Comparison of ENCODE assay signal across 25 cellular contexts in genomic region chr10:7374795-7375194, GRCh38. TPM values are rescaled to one million over a fixed set of nuclear protein-coding genes. Genes with fewer than 3 reads are reported as not detected.
A peak's percentile ranks its signal among the peaks of the same experiment; 100 is the strongest.
DNase-seq lines count a peak whose midpoint lies in the region; ATAC-seq and TF ChIP-seq lines count a peak whose summit lies in the region.
"Had no signal": no experiment of that assay in that cellular context is flagged by ENCODE, and none has a peak within 500 bp of the region (broad histone marks: within the 10 kb centered on the region; RNA-seq: fewer than 3 reads in every experiment).

No MANE protein-coding gene starts in this region.

- H3K4me3 ChIP-seq in LNCaP clone FGC (ENCODE audit: low read depth, low read length), result no peak overlapping the region
- H3K4me3 ChIP-seq in SJCRH30, result no peak overlapping the region
- H3K4me3 ChIP-seq in hepatocyte, result no peak overlapping the region
- H3K4me3 ChIP-seq: Peyer's patch, SJSA1 had no signal

- H3K4me1 Mint-ChIP-seq in endothelial cell (ENCODE audit: unreplicated experiment), result no peaks in the 10 kb centered on the region

- H3K9me3 Mint-ChIP-seq in endothelial cell (ENCODE audit: unreplicated experiment), result no peaks in the 10 kb centered on the region
- H3K9me3 Mint-ChIP-seq: CD4-positive, alpha-beta T cell had no signal

- no peak overlapping the region for H2AFZ ChIP-seq in hepatocyte

- no peaks in the 10 kb centered on the region for H3K9me2 ChIP-seq in hepatocyte (replicated peaks; ENCODE audit: insufficient read depth)

- peaks cover 45% of the 10 kb centered on the region for H3K36me3 Mint-ChIP-seq in endothelial cell (ENCODE audit: low read depth, unreplicated experiment)

- intact Hi-C loops in sciatic nerve (cut with DNase I), result no loop called here

- no peak overlapping the region for H3K27ac Mint-ChIP-seq in endothelial cell (ENCODE audit: unreplicated experiment)
- H3K27ac Mint-ChIP-seq: CD4-positive, alpha-beta T cell; HFFc6; IgD-negative memory B cell had no signal

- H3K9me3 ChIP-seq in SJCRH30 (replicated peaks), result no peaks in the 10 kb centered on the region
- H3K9me3 ChIP-seq in hepatocyte (ENCODE audit: low read depth), result no peaks in the 10 kb centered on the region
- H3K9me3 ChIP-seq: SJSA1 had no signal

- H3K27me3 ChIP-seq in SJCRH30, result no peaks in the 10 kb centered on the region
- H3K27me3 ChIP-seq in hepatocyte, result no peaks in the 10 kb centered on the region
- H3K27me3 ChIP-seq: BLaER1, Peyer's patch, SJSA1 had no signal

- H3K36me3 ChIP-seq in SJCRH30, result no peaks in the 10 kb centered on the region; the same call in 1 of the 2 replicates
- no peaks in the 10 kb centered on the region for H3K36me3 ChIP-seq in hepatocyte (replicated peaks; ENCODE audit: insufficient read depth, low read depth)
- H3K36me3 ChIP-seq: SJSA1 had no signal

- H3K79me2 ChIP-seq in hepatocyte, result no peaks in the 10 kb centered on the region

- H3K4me3 Mint-ChIP-seq in endothelial cell (ENCODE audit: unreplicated experiment), result no peak overlapping the region
- H3K4me3 Mint-ChIP-seq: CD4-positive, alpha-beta T cell; HFFc6; IgD-negative memory B cell had no signal

- peak overlapping the region; percentile 22 for H3K4me2 ChIP-seq in hepatocyte
- H3K4me2 ChIP-seq: BLaER1 had no signal

- peaks cover 20% of the 10 kb centered on the region for H3K4me1 ChIP-seq in SJCRH30
- peaks cover 9% of the 10 kb centered on the region for H3K4me1 ChIP-seq in hepatocyte (ENCODE audit: insufficient read depth)
- H3K4me1 ChIP-seq: Peyer's patch had no signal

- DNase-seq in LNCaP clone FGC (ENCODE audit: low read depth) (peak; percentile 77), SJCRH30 (no peak), hepatocyte (ENCODE audit: low spot score) (peak; percentile 15), sciatic nerve (ENCODE audit: low spot score) (no peak), endothelial cell (ENCODE audit: low spot score) (no peak), hypothalamus (lab: John Stamatoyannopoulos, UW) (no peak)
- DNase-seq: ACHN; CD4-positive, alpha-beta T cell; COR-L47; DMS 273 treated with DMSO at 0.1 percent for 48 hours; DMS79 treated with DMSO at 0.1 percent for 48 hours; HFFc6; MM.1S; NCI-H1092; NCI-H1436 treated with DMSO at 0.1 percent for 48 hours; NCI-H1930; NCI-H2227 treated with DMSO at 0.1 percent for 48 hours; NCI-H524 treated with DMSO at 0.1 percent for 48 hours; NCI-H82; Peyer's patch had no signal

- TF ChIP-seq CTCF in LNCaP clone FGC (IDR thresholded peaks at IDR 0.05; ENCODE audit: control insufficient read depth, extremely low read depth, insufficient read depth), result no peak
- no peak for TF ChIP-seq CTCF in hepatocyte (IDR thresholded peaks at IDR 0.05; ENCODE audit: poor library complexity)
- no peak for TF ChIP-seq CTCF in endothelial cell (IDR thresholded peaks at IDR 0.05; ENCODE audit: unreplicated experiment)

- ATAC-seq in sciatic nerve (peak; percentile 58), GM21526 (IDR thresholded peaks at IDR 0.05; ENCODE audit: low FRiP score, unreplicated experiment) (no peak), HG03520 (IDR thresholded peaks at IDR 0.05; ENCODE audit: unreplicated experiment) (no peak)

- no peaks in the 10 kb centered on the region for H3K27me3 Mint-ChIP-seq in endothelial cell (ENCODE audit: unreplicated experiment)
- H3K27me3 Mint-ChIP-seq: CD4-positive, alpha-beta T cell; IgD-negative memory B cell had no signal

- no peaks in the 10 kb centered on the region for H4K20me1 ChIP-seq in hepatocyte (ENCODE audit: insufficient read depth, poor library complexity, severe bottlenecking)

- H3K27ac ChIP-seq in SJCRH30, result peak overlapping the region; percentile 97
- H3K27ac ChIP-seq in hepatocyte, result peak overlapping the region; percentile 34
- H3K27ac ChIP-seq: BLaER1, Peyer's patch, SJSA1 had no signal

- WGBS in hepatocyte (ENCODE audit: low lambda C conversion rate, missing lambda C conversion rate), result 54% methylated on average over 5 of the region's 5 CpGs

RNA-seq across cellular contexts. Expression of gene SFMBT2, which starts 36.0 kb away (rescaled TPM):
- total RNA-seq in SJCRH30 (2014; rRNA removed; shearing (Covaris generic)), result 7.4 and 8.2 TPM in 2 replicates
- total RNA-seq in hepatocyte (3.0 and 3.8 TPM in 2 replicates), sciatic nerve (14.6 TPM), endothelial cell (ENCODE audit: unreplicated experiment) (16.0 TPM)
- polyA plus RNA-seq in hepatocyte, result 1.1 and 2.3 TPM in 2 replicates

Comparison
In these comparisons a context has a peak if more than half of its experiments do, and no peak if none do; other contexts are left out.
1. DNase-seq: peak in LNCaP clone FGC (single experiment) and hepatocyte (single experiment); none in SJCRH30 (0 of 2), sciatic nerve (single experiment), endothelial cell (single experiment) and hypothalamus (0 of 51).